Comparison of ENCODE assay signal across 14 cellular contexts in genomic region chr14:51554339-51554920, GRCh38.
DNase-seq lines count a peak whose midpoint lies in the region; ATAC-seq, FAIRE-seq and TF ChIP-seq lines count a peak whose summit lies in the region.
"Had no signal": no experiment of that assay in that cellular context is flagged by ENCODE, and none has a peak within 500 bp of the region (broad histone marks: within the 10 kb centered on the region; RNA-seq: fewer than 3 reads in every experiment).

No MANE protein-coding gene starts in this region.

- WGBS in A549 (ENCODE audit: missing lambda C conversion rate): 45% methylated on average over 8 of the region's 8 CpGs

- CTCF ChIA-PET in A549 (lab: Yijun Ruan, JAX): interaction anchor here (1.0 to 3.1 kb wide), 7 partner anchors 9 to 273 kb away, joined by 3 to 13 read pairs (median 4); no protein-coding TSS in a partner anchor

- peaks cover 21% of the 10 kb centered on the region for H3K36me3 Mint-ChIP-seq in HFFc6 (ENCODE audit: low read depth)

- no peaks in the 10 kb centered on the region for H3K9me3 ChIP-seq in A549
- H3K9me3 ChIP-seq: BE2C, body of pancreas had no signal

- no peaks in the 10 kb centered on the region for H3K27me3 Mint-ChIP-seq in HFFc6 (ENCODE audit: insufficient read depth)

- ATAC-seq in A549: peak; percentile 80 to 84
- ATAC-seq in foreskin keratinocyte: peak; percentile 62
- ATAC-seq in HG03565 (IDR thresholded peaks at IDR 0.05; ENCODE audit: unreplicated experiment): no peak
- ATAC-seq: body of pancreas had no signal

- peak overlapping the region; percentile 94 for H3K27ac Mint-ChIP-seq in HFFc6
- H3K27ac Mint-ChIP-seq: nephron had no signal

- TF ChIP-seq POLR2A in A549 (IDR thresholded peaks at IDR 0.05; ENCODE audit: low read length): no peak

- no peak overlapping the region for H3K4me3 ChIP-seq in A549
- H3K4me3 ChIP-seq in WI38 (ENCODE audit: low read depth, low read length): peak overlapping the region; percentile 46
- H3K4me3 ChIP-seq: body of pancreas had no signal

- no peaks in the 10 kb centered on the region for H3K9me3 Mint-ChIP-seq in HFFc6
- H3K9me3 Mint-ChIP-seq: nephron had no signal

- TF ChIP-seq RAD21 in A549 (conservative IDR thresholded peaks at IDR 0.05 in 1 of 2, IDR thresholded peaks at IDR 0.05 in 1 of 2): no peak

- no peaks in the 10 kb centered on the region for H3K27me3 ChIP-seq in foreskin keratinocyte
- H3K27me3 ChIP-seq: BE2C, body of pancreas had no signal

- H3K4me1 Mint-ChIP-seq in HFFc6 (ENCODE audit: low read depth): peaks cover 80% of the 10 kb centered on the region
- H3K4me1 Mint-ChIP-seq: nephron had no signal

- H3K4me3 Mint-ChIP-seq in HFFc6: peak overlapping the region; percentile 80
- H3K4me3 Mint-ChIP-seq: nephron had no signal

- no peak for TF ChIP-seq CTCF in A549 (IDR thresholded peaks at IDR 0.05)
- TF ChIP-seq CTCF in HFFc6 (IDR thresholded peaks at IDR 0.05): no peak
- TF ChIP-seq CTCF in WI38 (IDR thresholded peaks at IDR 0.05; ENCODE audit: low read depth, low read length): no peak
- no peak for TF ChIP-seq CTCF in foreskin keratinocyte (conservative IDR thresholded peaks at IDR 0.05)

- peak overlapping the region; percentile 59 for H3K4me2 ChIP-seq in A549

- POLR2A ChIA-PET in A549 (lab: Yijun Ruan, JAX): interaction anchor here (1.5 kb wide), 1 partner anchor 97 kb away, joined by 6 read pairs; the partner anchor contains the start of gene FRMD6

- TF ChIP-seq EP300 in A549 (IDR thresholded peaks at IDR 0.05): no peak; a peak in 1 of 5 replicates

- H3K4me1 ChIP-seq in A549: peaks cover 32% of the 10 kb centered on the region
- peaks cover 43% of the 10 kb centered on the region for H3K4me1 ChIP-seq in foreskin keratinocyte
- H3K4me1 ChIP-seq: body of pancreas had no signal

- FAIRE-seq in A549 (lab: Jason Lieb, UNC): peak; percentile 96

- DNase-seq in A549 (ENCODE audit: low read depth in 1 of 2, low spot score in 1 of 2): peak in 1 of 2 experiments; percentile 65
- DNase-seq in HFFc6: peak; percentile 93
- peak; percentile 76 to 91 for DNase-seq in foreskin keratinocyte
- DNase-seq in activated CD4-positive, alpha-beta T cell treated with anti-CD3 and anti-CD28 coated beads for 4 hours: no peak
- DNase-seq in occipital lobe (lab: John Stamatoyannopoulos, UW): no peak
- no peak for DNase-seq in NK-92 treated with Interleukin-12 subunit alpha and Interleukin-12 subunit beta, amount 100 ng/mL, for 24 hours (lab: John Stamatoyannopoulos, UW)
- DNase-seq: body of pancreas, GDM1, NCI-H2227 treated with DMSO at 0.1 percent for 48 hours had no signal

- H3K27ac ChIP-seq in A549 (peak overlapping the region; percentile 60 to 64), foreskin keratinocyte (peak overlapping the region; percentile 40)
- H3K27ac ChIP-seq: body of pancreas, RWPE1 had no signal

TF ChIP-seq in A549, 52 proteins besides CTCF, POLR2A, EP300 and RAD21:
- TF ChIP-seq RFX5 (IDR thresholded peaks at IDR 0.05) (no peak), JUNB (IDR thresholded peaks at IDR 0.05) (peak; percentile 60), FOSL2 (IDR thresholded peaks at IDR 0.05) (0 out of 2 replicates have a peak, but pooled peaks have one; percentile 7), FOSL2 (CRISPR knock-in tag; IDR thresholded peaks at IDR 0.05) (peak; percentile 45), POLR2AphosphoS2 (conservative IDR thresholded peaks at IDR 0.05; ENCODE audit: low read length) (no peak), KDM1A (IDR thresholded peaks at IDR 0.05; ENCODE audit: low read depth) (no peak), GATA3 (IDR thresholded peaks at IDR 0.05; ENCODE audit: borderline replicate concordance) (peak; percentile 65; the same call in 1 of the 2 replicates)

Comparison
In these comparisons a context has a peak if more than half of its experiments do, and no peak if none do; other contexts are left out.
1. DNase-seq: peak in HFFc6 (single experiment) and foreskin keratinocyte (2 of 2); none in activated CD4-positive, alpha-beta T cell treated with anti-CD3 and anti-CD28 coated beads for 4 hours (0 of 2), occipital lobe (single experiment) and NK-92 treated with Interleukin-12 subunit alpha and Interleukin-12 subunit beta, amount 100 ng/mL, for 24 hours (single experiment).